In the genomic region with DNA sequence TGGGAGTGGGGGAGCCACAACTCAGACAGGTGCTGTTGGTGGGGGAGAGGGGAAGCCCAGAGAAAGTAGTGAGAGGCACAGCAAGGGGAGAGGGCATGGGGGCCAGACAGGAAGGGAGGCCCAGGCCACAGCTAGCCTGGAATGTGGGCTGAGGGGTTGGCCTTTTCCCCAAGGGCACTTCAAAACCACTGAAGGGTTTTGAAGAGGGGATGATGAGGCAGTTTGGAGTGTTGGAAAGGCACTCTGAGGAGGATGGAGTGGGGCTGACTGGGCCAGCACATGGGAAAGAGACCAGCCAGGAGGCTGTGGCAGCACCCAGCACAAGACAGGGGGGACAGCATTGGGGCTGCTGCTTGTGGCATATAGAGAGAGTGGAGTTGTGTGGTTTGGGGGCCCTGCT, we compare ENCODE assay signal across 27 cellular contexts. TPM values are rescaled to one million over a fixed set of nuclear protein-coding genes. Genes with fewer than 3 reads are reported as not detected.
"Had no signal": no experiment of that assay in that cellular context is flagged by ENCODE, and none has a peak within 500 bp of the region (broad histone marks: within the 10 kb centered on the region; RNA-seq: fewer than 3 reads in every experiment).

No MANE protein-coding gene starts in this region.

- H3K27ac ChIP-seq: epithelial cell of prostate, gastroesophageal sphincter, stomach, suprapubic skin, transverse colon, vagina had no signal

- H3K9me3 ChIP-seq: gastroesophageal sphincter, mucosa of descending colon, stomach, suprapubic skin, transverse colon, vagina had no signal

- DNase-seq: activated B cell treated with CpG ODN at 0.5 μM for 24 hours; activated CD4-positive, alpha-beta T cell treated with anti-CD3 and anti-CD28 coated beads for 36 hours; activated CD4-positive, alpha-beta T cell treated with anti-CD3 and anti-CD28 coated beads, Interleukin-2, amount 50 U/mL, for 48 hours; activated CD8-positive, alpha-beta memory T cell treated with anti-CD3 and anti-CD28 coated beads, Interleukin-2, amount 50 U/mL, for 48 hours; activated naive CD4-positive, alpha-beta T cell; activated naive CD8-positive, alpha-beta T cell treated with anti-CD3 and anti-CD28 coated beads for 36 hours; activated T-cell treated with anti-CD3 and anti-CD28 coated beads, Interleukin-2, amount 50 U/mL, for 4 hours; amniotic stem cell; cortex of kidney; head of caudate nucleus; hypothalamus; mesenchymal stem cell; stimulated activated CD4-positive, alpha-beta T cell treated with anti-CD3 and anti-CD28 coated beads, Interleukin-15, amount 100 ng/mL, for 24 hours; stomach; T1000; transverse colon had no signal

- ATAC-seq: activated CD4-positive, alpha-beta T cell treated with anti-CD3 and anti-CD28 coated beads for 36 hours; activated T-cell treated with anti-CD3 and anti-CD28 coated beads, Interleukin-2, amount 50 U/mL, for 4 hours; gastroesophageal sphincter; mucosa of descending colon; sciatic nerve; stimulated activated memory B cell treated with anti-CD40 and anti-IgM and Interleukin-4, amounts not matched to agents 10 μg/mL and 1 μg/mL and 100 μg/mL, for 72 hours had no signal

- H3K36me3 ChIP-seq: gastroesophageal sphincter, stomach, suprapubic skin, transverse colon, vagina had no signal

- H3K4me3 ChIP-seq: gastroesophageal sphincter, mucosa of descending colon, smooth muscle cell, stomach, suprapubic skin, transverse colon, vagina had no signal

RNA-seq across cellular contexts. Expression of a gene that starts 3.8 kb away (rescaled TPM):
- total RNA-seq: activated B cell treated with CpG ODN at 0.5 μM for 24 hours; activated CD4-positive, alpha-beta T cell treated with anti-CD3 and anti-CD28 coated beads for 36 hours; activated CD8-positive, alpha-beta memory T cell treated with anti-CD3 and anti-CD28 coated beads for 36 hours; activated naive CD8-positive, alpha-beta T cell treated with anti-CD3 and anti-CD28 coated beads for 36 hours; activated T-cell treated with anti-CD3 and anti-CD28 coated beads, Interleukin-2, amount 50 U/mL, for 4 hours; activated T-helper 2 cell treated with anti-CD3 and anti-CD28 coated beads, Interferon-gamma antibody, Interleukin-2, Interleukin-4, amounts not matched to agents 10 μg/mL and 5 μg/mL and 100 μg/mL, durations not matched to agents 14 hours and 24 hours and 36 hours had no signal
- polyA plus RNA-seq: liver had no signal
